In genomic region chr2:20191714-20192569, GRCh38 we compare ENCODE assay signal across 1 cellular context.
TF ChIP-seq lines count a peak whose summit lies in the region.

No MANE protein-coding gene starts in this region.

TF ChIP-seq in H1, 55 proteins besides CTCF, POLR2A, EP300 and RAD21 (continued from another document):
- TF ChIP-seq CHD7 (IDR thresholded peaks at IDR 0.05; ENCODE audit: insufficient replicate concordance, low read length) (no peak), TAF1 (IDR thresholded peaks at IDR 0.05; ENCODE audit: low read depth, low read length) (no peak), ATF3 (IDR thresholded peaks at IDR 0.05; ENCODE audit: insufficient read depth, low read depth, low read length) (no peak), NANOG (IDR thresholded peaks at IDR 0.05; ENCODE audit: insufficient read depth, low read depth, low read length, poor library complexity, severe bottlenecking) (no peak), GABPA (IDR thresholded peaks at IDR 0.05; ENCODE audit: borderline replicate concordance, insufficient read depth, low read length) (no peak), USF2 (IDR thresholded peaks at IDR 0.05; ENCODE audit: low read length) (no peak), SRF (IDR thresholded peaks at IDR 0.05; ENCODE audit: low read depth, low read length) (no peak), JUND (IDR thresholded peaks at IDR 0.05; ENCODE audit: low read length) (no peak), E2F6 (IDR thresholded peaks at IDR 0.05) (no peak), SIX5 (IDR thresholded peaks at IDR 0.05; ENCODE audit: low read depth, low read length) (no peak), MAX (IDR thresholded peaks at IDR 0.05) (no peak), PHF8 (conservative IDR thresholded peaks at IDR 0.05; ENCODE audit: low read depth, low read length) (no peak)
